In the genomic region with DNA sequence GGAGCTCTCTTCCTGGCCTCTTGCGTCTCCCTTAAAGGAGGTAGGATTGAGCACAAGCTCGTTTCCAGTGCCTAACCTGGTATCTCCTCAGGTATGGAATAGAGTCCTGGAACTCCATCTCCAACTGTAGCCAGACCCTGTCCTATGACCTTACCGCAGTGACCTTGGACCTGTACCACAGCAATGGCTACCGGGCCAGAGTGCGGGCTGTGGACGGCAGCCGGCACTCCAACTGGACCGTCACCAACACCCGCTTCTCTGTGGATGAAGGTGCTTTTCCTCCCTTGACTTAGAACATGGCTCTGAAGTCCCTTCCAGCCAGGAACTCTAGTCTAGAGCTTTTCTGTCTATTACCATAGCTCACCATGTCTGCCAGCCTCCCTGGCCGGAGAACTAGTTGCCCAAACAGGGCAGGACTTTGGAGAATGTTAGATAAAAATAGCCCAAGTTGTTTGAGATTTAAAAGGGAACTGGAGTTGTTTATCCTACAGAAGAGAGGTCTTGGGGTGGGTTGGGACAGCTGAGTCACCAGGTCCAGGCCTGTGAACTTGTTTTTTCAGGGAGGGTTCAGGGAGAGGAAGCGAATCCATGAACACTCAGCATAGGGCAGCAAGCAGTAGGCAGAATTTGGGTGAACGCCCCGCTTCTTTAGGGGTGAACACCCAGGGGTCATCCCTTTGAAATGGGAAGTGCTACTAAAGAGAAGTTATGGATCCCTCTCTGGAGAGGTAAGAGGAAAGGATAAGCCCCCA, we compare ENCODE assay signal across 14 cellular contexts. TPM values are rescaled to one million over a fixed set of nuclear protein-coding genes. Genes with fewer than 3 reads are reported as not detected.
DNase-seq lines count a peak whose midpoint lies in the region; ATAC-seq and TF ChIP-seq lines count a peak whose summit lies in the region.
"Had no signal": no experiment of that assay in that cellular context is flagged by ENCODE, and none has a peak within 500 bp of the region (broad histone marks: within the 10 kb centered on the region; RNA-seq: fewer than 3 reads in every experiment).

No MANE protein-coding gene starts in this region.

- H3K79me2 ChIP-seq in hepatocyte = no peaks in the 10 kb centered on the region
- H3K79me2 ChIP-seq in neural progenitor cell (ENCODE audit: low read depth) = no peaks in the 10 kb centered on the region

- peaks cover 79% of the 10 kb centered on the region for H3K4me1 ChIP-seq in CD4-positive, CD25-positive, alpha-beta regulatory T cell (ENCODE audit: control insufficient read depth, insufficient read depth, low read length, poor library complexity, severe bottlenecking)
- H3K4me1 ChIP-seq in hepatocyte (ENCODE audit: insufficient read depth) (no peaks in the 10 kb centered on the region), neural progenitor cell (peaks cover 7% of the 10 kb centered on the region)
- H3K4me1 ChIP-seq: SJSA1 had no signal

- no peaks in the 10 kb centered on the region for H4K20me1 ChIP-seq in hepatocyte (ENCODE audit: insufficient read depth, poor library complexity, severe bottlenecking)
- peaks cover 6% of the 10 kb centered on the region for H4K20me1 ChIP-seq in neural progenitor cell (ENCODE audit: low read depth)

- POLR2A ChIA-PET in T-cell (lab: Charles Lee) = interaction anchor here (0.6 to 3.5 kb wide), 4 partner anchors 12 to 147 kb away, joined by 3 to 16 read pairs (median 5); no protein-coding TSS in a partner anchor

- peak overlapping the region; percentile 94 to 96 (median 95) for H3K27ac Mint-ChIP-seq in CD4-positive, CD25-positive, alpha-beta regulatory T cell
- H3K27ac Mint-ChIP-seq in T-cell = peak overlapping the region; percentile 91 to 94
- H3K27ac Mint-ChIP-seq in endothelial cell (ENCODE audit: unreplicated experiment) = no peak overlapping the region
- H3K27ac Mint-ChIP-seq in neural progenitor cell = no peak overlapping the region

- peaks cover 80% of the 10 kb centered on the region for H3K36me3 Mint-ChIP-seq in CD4-positive, CD25-positive, alpha-beta regulatory T cell
- H3K36me3 Mint-ChIP-seq in T-cell (peaks cover 81% of the 10 kb centered on the region), endothelial cell (ENCODE audit: low read depth, unreplicated experiment) (no peaks in the 10 kb centered on the region), neural progenitor cell (no peaks in the 10 kb centered on the region)

- no peaks in the 10 kb centered on the region for H3K27me3 Mint-ChIP-seq in CD4-positive, CD25-positive, alpha-beta regulatory T cell
- H3K27me3 Mint-ChIP-seq in T-cell (no peaks in the 10 kb centered on the region), endothelial cell (ENCODE audit: unreplicated experiment) (peaks cover 16% of the 10 kb centered on the region), neural progenitor cell (ENCODE audit: insufficient read depth, low read depth) (peaks cover 22% of the 10 kb centered on the region)

- CTCF ChIA-PET in T-cell (lab: Charles Lee) = interaction anchor here (0.6 to 5.0 kb wide), 4 partner anchors 37 to 183 kb away, joined by 3 to 52 read pairs (median 21); no protein-coding TSS in a partner anchor

- peak in 1 of 3 donors; percentile 15 for DNase-seq in CD4-positive, CD25-positive, alpha-beta regulatory T cell
- no peak for DNase-seq in T-cell
- no peak for DNase-seq in endothelial cell (ENCODE audit: low spot score)
- peak; percentile 52 for DNase-seq in pons (ENCODE audit: low spot score)
- no peak for DNase-seq in UCSD-AML1 (lab: John Stamatoyannopoulos, UW; ENCODE audit: unreplicated experiment)
- DNase-seq in hepatocyte (ENCODE audit: low spot score) = no peak
- no peak for DNase-seq in NCI-H187 (lab: John Stamatoyannopoulos, UW)
- DNase-seq in neural progenitor cell (ENCODE audit: low spot score) = no peak
- DNase-seq: COR-L47, NCI-H446 treated with DMSO at 0.1 percent for 48 hours had no signal

- peak overlapping the region; percentile 55 for H3K27ac ChIP-seq in CD4-positive, CD25-positive, alpha-beta regulatory T cell (ENCODE audit: insufficient read depth, low read length, poor library complexity, severe bottlenecking)
- H3K27ac ChIP-seq in hepatocyte (no peak overlapping the region), neural progenitor cell (no peak overlapping the region)
- H3K27ac ChIP-seq: SJSA1 had no signal

- peaks cover 0 to 5% (median 2%) of the 10 kb centered on the region in 7 donors for H3K9me3 Mint-ChIP-seq in CD4-positive, CD25-positive, alpha-beta regulatory T cell
- H3K9me3 Mint-ChIP-seq in T-cell (no peaks in the 10 kb centered on the region), endothelial cell (ENCODE audit: unreplicated experiment) (no peaks in the 10 kb centered on the region), neural progenitor cell (no peaks in the 10 kb centered on the region)

- peaks cover 72% of the 10 kb centered on the region for H3K36me3 ChIP-seq in CD4-positive, CD25-positive, alpha-beta regulatory T cell (ENCODE audit: control insufficient read depth, insufficient read depth, low read length)
- H3K36me3 ChIP-seq in hepatocyte (replicated peaks; ENCODE audit: insufficient read depth, low read depth) (no peaks in the 10 kb centered on the region), neural progenitor cell (no peaks in the 10 kb centered on the region)
- H3K36me3 ChIP-seq: SJSA1 had no signal

- WGBS in hepatocyte (ENCODE audit: low lambda C conversion rate, missing lambda C conversion rate) = 93% methylated on average over 13 of the region's 13 CpGs

- H3K4me3 ChIP-seq in CD4-positive, CD25-positive, alpha-beta regulatory T cell (ENCODE audit: low read depth, low read length) = peak overlapping the region; percentile 100
- H3K4me3 ChIP-seq in hepatocyte (no peak overlapping the region), neural progenitor cell (no peak overlapping the region)
- H3K4me3 ChIP-seq: SJSA1, smooth muscle cell had no signal

- no peak for TF ChIP-seq CTCF in endothelial cell (IDR thresholded peaks at IDR 0.05; ENCODE audit: unreplicated experiment)
- TF ChIP-seq CTCF in hepatocyte (IDR thresholded peaks at IDR 0.05; ENCODE audit: poor library complexity) = no peak
- TF ChIP-seq CTCF in neural progenitor cell (IDR thresholded peaks at IDR 0.05) = no peak

- peaks cover 12 to 57% (median 45%) of the 10 kb centered on the region in 4 donors for H3K4me1 Mint-ChIP-seq in CD4-positive, CD25-positive, alpha-beta regulatory T cell
- H3K4me1 Mint-ChIP-seq in T-cell (peaks cover 82 to 92% (median 82%) of the 10 kb centered on the region in 3 donors), endothelial cell (ENCODE audit: unreplicated experiment) (peaks cover 3% of the 10 kb centered on the region), neural progenitor cell (peaks cover 9% of the 10 kb centered on the region)

- no peaks in the 10 kb centered on the region for H3K27me3 ChIP-seq in CD4-positive, CD25-positive, alpha-beta regulatory T cell (ENCODE audit: control insufficient read depth, insufficient read depth, low read length)
- H3K27me3 ChIP-seq in hepatocyte (peaks cover 30% of the 10 kb centered on the region), neural progenitor cell (peaks cover 55% of the 10 kb centered on the region)

- H3K9me3 ChIP-seq in CD4-positive, CD25-positive, alpha-beta regulatory T cell (ENCODE audit: control insufficient read depth in 2 of 2, low read length in 2 of 2) = no peaks in the 10 kb centered on the region
- no peaks in the 10 kb centered on the region for H3K9me3 ChIP-seq in hepatocyte (ENCODE audit: low read depth)
- no peaks in the 10 kb centered on the region for H3K9me3 ChIP-seq in neural progenitor cell (ENCODE audit: low read depth)
- H3K9me3 ChIP-seq: SJSA1 had no signal

- H3F3A ChIP-seq in neural progenitor cell (ENCODE audit: low read depth) = peaks cover 10% of the 10 kb centered on the region

- no peaks in the 10 kb centered on the region for H3K9me2 ChIP-seq in hepatocyte (replicated peaks; ENCODE audit: insufficient read depth)

- no peak for ATAC-seq in CD4-positive, CD25-positive, alpha-beta regulatory T cell (ENCODE audit: low read depth in 2 of 2)
- ATAC-seq in T-cell (replicated peaks in 1 of 4) = no peak

- H2AFZ ChIP-seq in hepatocyte = no peak overlapping the region
- H2AFZ ChIP-seq in neural progenitor cell (replicated peaks) = no peak overlapping the region

- H3K4me3 Mint-ChIP-seq in CD4-positive, CD25-positive, alpha-beta regulatory T cell = peak overlapping the region; percentile 93 to 98 (median 97)
- peak overlapping the region; percentile 91 to 95 (median 93) for H3K4me3 Mint-ChIP-seq in T-cell
- H3K4me3 Mint-ChIP-seq in endothelial cell (ENCODE audit: unreplicated experiment) = peak overlapping the region; percentile 56
- H3K4me3 Mint-ChIP-seq in neural progenitor cell = no peak overlapping the region

- H3K9ac ChIP-seq in neural progenitor cell = no peak overlapping the region

- H3K4me2 ChIP-seq in hepatocyte = no peak overlapping the region
- no peak overlapping the region for H3K4me2 ChIP-seq in neural progenitor cell
- H3K4me2 ChIP-seq: smooth muscle cell had no signal

RNA-seq across cellular contexts. Expression of gene IL10RA, which starts 3.3 kb away (rescaled TPM):
- 661 TPM for total RNA-seq in CD4-positive, CD25-positive, alpha-beta regulatory T cell
- 100 to 1,000 TPM; 572 to 666 (median 631) TPM for polyA plus RNA-seq in CD4-positive, CD25-positive, alpha-beta regulatory T cell
- total RNA-seq in T-cell = 100 to 1,000 TPM; 195 to 450 (median 375) TPM
- 0.82 TPM for total RNA-seq in endothelial cell (ENCODE audit: unreplicated experiment)
- 0.28 and 2.3 TPM in 2 replicates for total RNA-seq in hepatocyte
- polyA plus RNA-seq in hepatocyte = 0.90 and 1.5 TPM in 2 replicates
- 0.12 TPM in 1 of 2 replicates, not detected in the other for total RNA-seq in neural progenitor cell (ENCODE audit: low replicate concordance)
- total RNA-seq: bronchial epithelial cell, fibroblast of villous mesenchyme, SJSA1 had no signal

Comparison
In these comparisons a context has a peak if more than half of its experiments do, and no peak if none do; other contexts are left out.
1. H3K27ac Mint-ChIP-seq: peak in CD4-positive, CD25-positive, alpha-beta regulatory T cell (3 of 3) and T-cell (2 of 2); none in endothelial cell (single experiment) and neural progenitor cell (single experiment).
2. RNA of gene IL10RA, which starts 3.3 kb away (total RNA-seq): 661 TPM in CD4-positive, CD25-positive, alpha-beta regulatory T cell (single experiment) and 195 to 450 TPM in T-cell; 0.28 to 2.3 TPM in hepatocyte, 0.82 TPM in endothelial cell (single experiment) and 0.12 TPM in neural progenitor cell; every median in the first group is over 10 times any median in the second.